In the genomic region with DNA sequence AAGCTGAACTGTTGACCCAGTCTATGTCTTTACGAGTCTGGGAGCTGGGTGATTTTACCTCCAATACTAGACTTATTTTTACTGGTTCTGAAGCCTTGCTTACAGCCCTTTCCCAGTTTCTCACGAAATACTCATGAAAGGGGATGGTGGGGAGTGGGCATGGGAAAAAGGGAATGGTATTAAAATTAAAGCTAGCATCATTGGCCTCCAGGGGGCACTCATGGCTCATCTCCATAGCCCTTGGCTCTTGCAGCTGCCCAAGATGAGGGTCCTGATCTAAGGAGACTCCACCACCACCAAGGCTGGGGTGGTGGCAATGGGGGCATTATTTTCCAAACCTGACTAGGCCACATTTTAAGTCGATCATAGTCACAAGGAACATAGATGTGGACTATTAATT, we compare ENCODE assay signal across 13 cellular contexts. TPM values are rescaled to one million over a fixed set of nuclear protein-coding genes. Genes with fewer than 3 reads are reported as not detected.
A peak's percentile ranks its signal among the peaks of the same experiment; 100 is the strongest.
DNase-seq lines count a peak whose midpoint lies in the region; ATAC-seq and TF ChIP-seq lines count a peak whose summit lies in the region.
"Not testable (repeated sequence)": the region's sequence is repeated elsewhere in the genome, so short reads cannot be mapped to it uniquely, and the experiment has no call there.
"Had no signal": no experiment of that assay in that cellular context is flagged by ENCODE, and none has a peak within 500 bp of the region (broad histone marks: within the 10 kb centered on the region; RNA-seq: fewer than 3 reads in every experiment).

No MANE protein-coding gene starts in this region.

- not testable (repeated sequence) for H2BK20ac ChIP-seq in H9 (ENCODE audit: low read depth, low read length, poor library complexity, severe bottlenecking)

- H3K18ac ChIP-seq in H9 (ENCODE audit: insufficient read length, low read depth, low read length), result not testable (repeated sequence)

- H3K79me2 ChIP-seq in H9 (ENCODE audit: insufficient read depth, low read length); SK-N-SH (ENCODE audit: insufficient read depth): not testable (repeated sequence)

- H3K9me3 Mint-ChIP-seq in H9, result not testable (repeated sequence)

- CTCF ChIA-PET in SK-N-SH (lab: Yijun Ruan, JAX), result not testable (repeated sequence)

- H2BK5ac ChIP-seq in H9 (ENCODE audit: insufficient read length, low read length), result not testable (repeated sequence)

- not testable (repeated sequence) for H3K27me3 ChIP-seq in H9 (ENCODE audit: insufficient read depth, low read length); SK-N-SH (ENCODE audit: insufficient read depth); cardiac muscle cell; lower lobe of right lung (ENCODE audit: low read depth)

- H3K4ac ChIP-seq in H9 (ENCODE audit: low read depth, low read length), result not testable (repeated sequence)

- not testable (repeated sequence) for H2AFZ ChIP-seq in H9 (ENCODE audit: low read length); SK-N-SH (ENCODE audit: low read depth)

- H2AK5ac ChIP-seq in H9 (ENCODE audit: insufficient read length, low read length), result not testable (repeated sequence)

- not testable (repeated sequence) for H3K23me2 ChIP-seq in H9 (ENCODE audit: insufficient read length, low read depth, low read length, poor library complexity, severe bottlenecking)

- WGBS in H9 (ENCODE audit: extremely low coverage, insufficient read length, low lambda C conversion rate), result no CpG with 5 or more reads among the region's 3 CpGs
- 72% methylated on average over 2 of the region's 3 CpGs for WGBS in SK-N-SH (ENCODE audit: low lambda C conversion rate)

- H3K27me3 Mint-ChIP-seq in H9 (ENCODE audit: low read depth), result not testable (repeated sequence)

- not testable (repeated sequence) for ATAC-seq in lower lobe of right lung

- intact Hi-C loops in lower lobe of right lung (cut with DNase I), result not testable (repeated sequence)

- not testable (repeated sequence) for H3K9me3 ChIP-seq in H9 (ENCODE audit: control insufficient read depth, low read depth, low read length); SK-N-SH; cardiac muscle cell (ENCODE audit: low read depth); lower lobe of right lung

- TF ChIP-seq EP300 in SK-N-SH (IDR thresholded peaks at IDR 0.05; ENCODE audit: borderline replicate concordance in 1 of 2, low read depth in 1 of 2, low read length in 1 of 2), result not testable (repeated sequence)

- not testable (repeated sequence) for H3K27ac ChIP-seq in H9 (ENCODE audit: insufficient read length, low read depth, low read length); SK-N-SH (ENCODE audit: low read depth in 2 of 2, low read length in 1 of 2); cardiac muscle cell; lower lobe of right lung

- H3K4me3 ChIP-seq in SK-N-SH (ENCODE audit: low read depth in 2 of 2, low read length in 1 of 2); cardiac muscle cell; lower lobe of right lung: not testable (repeated sequence)

- TF ChIP-seq RAD21 in SK-N-SH (IDR thresholded peaks at IDR 0.05; ENCODE audit: low read length), result 0 out of 2 replicates have a peak, but pooled peaks have one; percentile 7

- in situ Hi-C loops in G401 (cut with HindIII; ENCODE audit: low sequenced_read_pairs), result not testable (repeated sequence)

- H3K36me3 ChIP-seq in SK-N-SH (replicated peaks in 1 of 2; ENCODE audit: control insufficient read depth in 1 of 2, insufficient read depth in 2 of 2, low read length in 1 of 2); cardiac muscle cell; lower lobe of right lung: not testable (repeated sequence)

- H3K36me3 Mint-ChIP-seq in H9 (ENCODE audit: insufficient read depth in 1 of 3, low read depth in 3 of 3), result not testable (repeated sequence)

- H3K27ac Mint-ChIP-seq in H9, result not testable (repeated sequence)

- H4K8ac ChIP-seq in H9 (replicated peaks; ENCODE audit: insufficient read length, low read depth, low read length), result not testable (repeated sequence)

- H3K79me1 ChIP-seq in H9 (ENCODE audit: insufficient read depth, low read depth, low read length, poor library complexity, severe bottlenecking), result not testable (repeated sequence)

- H3K23ac ChIP-seq in H9 (ENCODE audit: insufficient read length, low read depth, low read length), result not testable (repeated sequence)

- not testable (repeated sequence) for H3K9me2 ChIP-seq in SK-N-SH

- H3K56ac ChIP-seq in H9 (ENCODE audit: insufficient read length, low read depth, low read length), result not testable (repeated sequence)

- H3K4me2 ChIP-seq in H9 (ENCODE audit: insufficient read depth, insufficient read length, low read length); SK-N-SH: not testable (repeated sequence)

- not testable (repeated sequence) for H3F3A ChIP-seq in SK-N-SH (replicated peaks; ENCODE audit: insufficient read depth)

- not testable (repeated sequence) for H3K14ac ChIP-seq in H9 (ENCODE audit: insufficient read depth, low read length)

- POLR2A ChIA-PET in SK-N-SH (lab: Yijun Ruan, JAX), result not testable (repeated sequence)

- H3K4me3 Mint-ChIP-seq in H9, result not testable (repeated sequence)

- not testable (repeated sequence) for H2BK15ac ChIP-seq in H9 (ENCODE audit: low read depth, low read length)

- not testable (repeated sequence) for H2BK120ac ChIP-seq in H9 (ENCODE audit: low read depth, low read length, poor library complexity, severe bottlenecking)

- H4K91ac ChIP-seq in H9 (ENCODE audit: insufficient read length, low read depth, low read length), result not testable (repeated sequence)

- H4K20me1 ChIP-seq in H9 (ENCODE audit: control insufficient read depth, insufficient read depth, insufficient read length); SK-N-SH (ENCODE audit: insufficient read depth): not testable (repeated sequence)

- not testable (repeated sequence) for H4K5ac ChIP-seq in H9 (ENCODE audit: insufficient read length, low read depth, low read length)

- H3K9ac ChIP-seq in H9 (ENCODE audit: extremely low read depth, insufficient read length, low read length); SK-N-SH: not testable (repeated sequence)

- not testable (repeated sequence) for H3T11ph ChIP-seq in H9 (ENCODE audit: low read length)

- H2BK12ac ChIP-seq in H9 (ENCODE audit: insufficient read length, low read depth, low read length), result not testable (repeated sequence)

- H3K4me1 Mint-ChIP-seq in H9, result not testable (repeated sequence)

- DNase-seq in G401 (ENCODE audit: low spot score), result peak; percentile 2
- not testable (repeated sequence) for DNase-seq in H9; SK-N-SH; cardiac muscle cell (ENCODE audit: low read depth in 1 of 2, low spot score in 1 of 2); lower lobe of right lung
- DNase-seq in NCI-H1694 treated with DMSO at 0.1 percent for 48 hours (lab: John Stamatoyannopoulos, UW), result peak; percentile 1
- peak; percentile 9 for DNase-seq in cerebellar cortex (ENCODE audit: low spot score)

- not testable (repeated sequence) for H3K4me1 ChIP-seq in H9 (ENCODE audit: insufficient read depth, low read length); SK-N-SH (ENCODE audit: control insufficient read depth in 1 of 2, insufficient read depth in 2 of 2, low read depth in 1 of 2, low read length in 1 of 2); cardiac muscle cell (ENCODE audit: low read depth); lower lobe of right lung

- TF ChIP-seq CTCF in H9 (conservative IDR thresholded peaks at IDR 0.05) (peak; percentile 68), cardiac muscle cell (IDR thresholded peaks at IDR 0.05; ENCODE audit: low read depth, low read length) (peak; percentile 29), lower lobe of right lung (IDR thresholded peaks at IDR 0.05) (peak; percentile 12)
- not testable (repeated sequence) for TF ChIP-seq CTCF in SK-N-SH (IDR thresholded peaks at IDR 0.05)

RNA-seq across cellular contexts. Expression of a gene that starts 22.3 kb away (rescaled TPM):
- not detected in 2 replicates for total RNA-seq in G401 (2014; rRNA removed; shearing (Covaris generic))
- total RNA-seq in H9 (2021), result not detected in 2 replicates
- polyA plus RNA-seq in SK-N-SH (2012; rRNA removed), result not detected in 2 replicates
- not detected in 2 replicates for polyA plus RNA-seq in SK-N-SH (2012; cell fraction: cytosol; rRNA removed)
- polyA plus RNA-seq in SK-N-SH (2012; cell fraction: nucleus; rRNA removed), result not detected in 2 replicates
- not detected in 2 replicates for total RNA-seq in cardiac muscle cell
- polyA plus RNA-seq in cardiac muscle cell, result not detected in 2 replicates
- not detected for total RNA-seq in lower lobe of right lung
- total RNA-seq: frontal cortex, IMR-90, omental fat pad, Right ventricle myocardium inferior, testis, vagina had no signal
- polyA plus RNA-seq: IMR-90 had no signal
